In the genomic region with DNA sequence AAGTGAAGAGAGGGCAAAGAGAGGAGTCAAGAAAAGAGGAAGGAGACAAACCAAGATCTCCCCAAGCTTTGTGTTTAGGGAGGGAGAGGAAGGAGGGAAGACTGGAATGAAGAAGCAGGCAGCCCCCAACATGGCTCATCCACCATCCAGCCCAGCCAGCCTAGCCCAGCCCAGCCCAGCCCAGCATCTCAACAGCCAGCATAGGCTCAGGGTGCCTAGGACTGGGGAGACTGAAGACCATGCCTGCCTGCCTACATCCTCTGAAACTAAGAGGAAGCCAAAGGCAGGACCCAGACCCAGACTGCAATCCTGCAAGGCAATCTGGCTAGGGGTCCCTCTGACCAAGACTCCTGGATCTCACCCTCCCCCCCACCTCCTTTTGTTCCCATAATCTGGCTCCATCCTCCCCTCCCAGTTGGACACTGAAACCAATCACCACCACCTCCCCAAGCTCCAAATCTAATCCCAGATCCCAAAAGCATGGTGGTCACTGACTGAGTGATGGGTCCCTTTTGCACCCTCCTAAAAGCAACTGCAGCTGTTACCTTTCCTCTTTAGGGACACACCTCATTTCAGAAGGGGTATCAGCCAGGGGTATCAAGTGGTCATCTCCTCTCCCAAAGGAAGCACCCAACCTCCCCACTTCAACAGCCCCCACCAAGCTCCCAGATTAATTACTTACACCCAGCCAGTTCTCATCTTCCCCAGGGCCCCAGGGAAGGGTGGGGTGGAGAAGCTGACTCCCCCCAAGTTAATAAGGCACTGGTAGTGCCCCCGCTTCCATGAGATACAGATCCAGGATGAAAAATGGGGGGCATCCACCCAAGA, we compare ENCODE assay signal across 8 cellular contexts. TPM values are rescaled to one million over a fixed set of nuclear protein-coding genes. Genes with fewer than 3 reads are reported as not detected.
DNase-seq lines count a peak whose midpoint lies in the region; ATAC-seq, FAIRE-seq and TF ChIP-seq lines count a peak whose summit lies in the region.
"Had no signal": no experiment of that assay in that cellular context is flagged by ENCODE, and none has a peak within 500 bp of the region (broad histone marks: within the 10 kb centered on the region; RNA-seq: fewer than 3 reads in every experiment).

No MANE protein-coding gene starts in this region.

- H3K4me3 ChIP-seq in HUES64 (ENCODE audit: low read length) (peak overlapping the region; percentile 69), iPS-11a (ENCODE audit: low read depth, low read length) (peak overlapping the region; percentile 70)

- no peaks in the 10 kb centered on the region for H3K9me3 Mint-ChIP-seq in activated CD4-positive, alpha-beta memory T cell treated with anti-CD3 and anti-CD28 coated beads for 36 hours
- H3K9me3 Mint-ChIP-seq in stimulated activated naive B cell treated with anti-CD40 and anti-IgM and Interleukin-4, amounts not matched to agents 10 μg/mL and 1 μg/mL and 100 μg/mL, for 72 hours = no peaks in the 10 kb centered on the region

- no peak for TF ChIP-seq POLR2A in GM12892 (IDR thresholded peaks at IDR 0.05; ENCODE audit: low read depth, low read length)

- ATAC-seq in stimulated activated naive B cell treated with anti-CD40 and anti-IgM and Interleukin-4, amounts not matched to agents 10 μg/mL and 1 μg/mL and 100 μg/mL, for 72 hours (replicated peaks) = no peak
- ATAC-seq in GM19455 (IDR thresholded peaks at IDR 0.05; ENCODE audit: unreplicated experiment) = no peak

- no peaks in the 10 kb centered on the region for H3K36me3 ChIP-seq in HUES64 (ENCODE audit: insufficient read depth, low read length)

- peaks cover 25% of the 10 kb centered on the region for H3K4me1 Mint-ChIP-seq in activated CD4-positive, alpha-beta memory T cell treated with anti-CD3 and anti-CD28 coated beads for 36 hours (ENCODE audit: low read depth)
- peaks cover 29 to 57% of the 10 kb centered on the region in 2 donors for H3K4me1 Mint-ChIP-seq in stimulated activated naive B cell treated with anti-CD40 and anti-IgM and Interleukin-4, amounts not matched to agents 10 μg/mL and 1 μg/mL and 100 μg/mL, for 72 hours

- no peaks in the 10 kb centered on the region for H3K27me3 Mint-ChIP-seq in activated CD4-positive, alpha-beta memory T cell treated with anti-CD3 and anti-CD28 coated beads for 36 hours
- H3K27me3 Mint-ChIP-seq in stimulated activated naive B cell treated with anti-CD40 and anti-IgM and Interleukin-4, amounts not matched to agents 10 μg/mL and 1 μg/mL and 100 μg/mL, for 72 hours = no peaks in the 10 kb centered on the region

- no peaks in the 10 kb centered on the region for H3K27me3 ChIP-seq in HUES64 (ENCODE audit: insufficient read depth, low read length)

- DNase-seq in activated CD4-positive, alpha-beta memory T cell treated with anti-CD3 and anti-CD28 coated beads for 36 hours = no peak
- DNase-seq in stimulated activated naive B cell treated with anti-CD40 and anti-IgM and Interleukin-4, amounts not matched to agents 10 μg/mL and 1 μg/mL and 100 μg/mL, for 72 hours = no peak
- DNase-seq in GM19238 (ENCODE audit: insufficient read length, low spot score) (no peak), GM12892 (ENCODE audit: insufficient read length) (no peak)

- H3K4me1 ChIP-seq in HUES64 (ENCODE audit: insufficient read depth, low read length) = peaks cover 46% of the 10 kb centered on the region

- peak overlapping the region; percentile 74; the same call in 1 of the 2 replicates for H3K9ac ChIP-seq in HUES64 (ENCODE audit: low read depth, low read length)

- POLR2A ChIA-PET in activated CD4-positive, alpha-beta memory T cell treated with anti-CD3 and anti-CD28 coated beads for 36 hours (lab: Charles Lee) = interaction anchor here (0.9 to 1.7 kb wide), 4 partner anchors 10 to 64 kb away, joined by 3 to 8 read pairs (median 4); a partner anchor contains a TSS

- H3K36me3 Mint-ChIP-seq in activated CD4-positive, alpha-beta memory T cell treated with anti-CD3 and anti-CD28 coated beads for 36 hours = no peaks in the 10 kb centered on the region
- peaks cover 0 to 2% of the 10 kb centered on the region in 2 donors for H3K36me3 Mint-ChIP-seq in stimulated activated naive B cell treated with anti-CD40 and anti-IgM and Interleukin-4, amounts not matched to agents 10 μg/mL and 1 μg/mL and 100 μg/mL, for 72 hours

- WGBS in HUES64 = 50% methylated on average over 1 of the region's 1 CpG

- no peak overlapping the region; the same call in 1 of the 2 replicates for H3K27ac ChIP-seq in HUES64 (ENCODE audit: low read depth, low read length)

- intact Hi-C loops in activated CD4-positive, alpha-beta memory T cell treated with anti-CD3 and anti-CD28 coated beads for 36 hours (cut with micrococcal nuclease) = loop anchor here (2.0 to 5.0 kb wide), 4 partner anchors 51 to 210 kb away; a partner anchor contains a TSS

- H3K4me3 Mint-ChIP-seq in activated CD4-positive, alpha-beta memory T cell treated with anti-CD3 and anti-CD28 coated beads for 36 hours = peak overlapping the region; percentile 86
- H3K4me3 Mint-ChIP-seq in stimulated activated naive B cell treated with anti-CD40 and anti-IgM and Interleukin-4, amounts not matched to agents 10 μg/mL and 1 μg/mL and 100 μg/mL, for 72 hours = peak overlapping the region; percentile 89 to 93

- H3K27ac Mint-ChIP-seq in activated CD4-positive, alpha-beta memory T cell treated with anti-CD3 and anti-CD28 coated beads for 36 hours = peak overlapping the region; percentile 42
- peak overlapping the region; percentile 92 for H3K27ac Mint-ChIP-seq in stimulated activated naive B cell treated with anti-CD40 and anti-IgM and Interleukin-4, amounts not matched to agents 10 μg/mL and 1 μg/mL and 100 μg/mL, for 72 hours

- no peak for FAIRE-seq in GM12892 (lab: Jason Lieb, UNC)
- FAIRE-seq: HTR-8/SVneo had no signal

- CTCF ChIA-PET in activated CD4-positive, alpha-beta memory T cell treated with anti-CD3 and anti-CD28 coated beads for 36 hours (lab: Charles Lee) = interaction anchor here (0.6 to 2.4 kb wide), 9 partner anchors 16 to 1836 kb away, joined by 3 to 10 read pairs (median 4); no protein-coding TSS in a partner anchor

- H3K9me3 ChIP-seq in HUES64 (ENCODE audit: insufficient read depth, low read depth, low read length) = no peaks in the 10 kb centered on the region

RNA-seq across cellular contexts. Expression of a gene that starts 1.2 kb away (rescaled TPM):
- polyA plus RNA-seq in HUES64 (2013, experiment 1 of 2) = 31.5 TPM
- polyA plus RNA-seq in HUES64 (2013, experiment 2 of 2) = 41.7 TPM
- 10 to 100 TPM; 18.0 to 19.0 TPM for total RNA-seq in activated CD4-positive, alpha-beta memory T cell treated with anti-CD3 and anti-CD28 coated beads for 36 hours
- polyA plus RNA-seq in GM12892 (2012; ENCODE audit: missing spikeins) = 8.7 TPM

RNA-seq across cellular contexts. Expression of a gene that starts 19.5 kb away (rescaled TPM):
- 11.3 TPM for polyA plus RNA-seq in HUES64 (2013, experiment 1 of 2)
- 12.7 TPM for polyA plus RNA-seq in HUES64 (2013, experiment 2 of 2)
- 10 to 100 TPM; 17.9 to 19.8 TPM for total RNA-seq in activated CD4-positive, alpha-beta memory T cell treated with anti-CD3 and anti-CD28 coated beads for 36 hours
- polyA plus RNA-seq in GM12892 (2012; ENCODE audit: missing spikeins) = 4.0 TPM

RNA-seq across cellular contexts. Expression of a gene that starts 48.3 kb away (rescaled TPM):
- not detected for polyA plus RNA-seq in HUES64 (2013, experiment 1 of 2)
- not detected for polyA plus RNA-seq in HUES64 (2013, experiment 2 of 2)
- under 1 TPM in 1 of 2 experiments, not detected in 1; 0.19 TPM for total RNA-seq in activated CD4-positive, alpha-beta memory T cell treated with anti-CD3 and anti-CD28 coated beads for 36 hours
- 1.5 TPM for polyA plus RNA-seq in GM12892 (2012; ENCODE audit: missing spikeins)

RNA-seq across cellular contexts. Expression of a gene that starts 51.7 kb away (rescaled TPM):
- polyA plus RNA-seq in HUES64 (2013, experiment 1 of 2) = 112 TPM
- polyA plus RNA-seq in HUES64 (2013, experiment 2 of 2) = 123 TPM
- 10 to 100 TPM; 20.7 to 21.9 TPM for total RNA-seq in activated CD4-positive, alpha-beta memory T cell treated with anti-CD3 and anti-CD28 coated beads for 36 hours
- polyA plus RNA-seq in GM12892 (2012; ENCODE audit: missing spikeins) = 21.7 TPM

RNA-seq across cellular contexts. Expression of a gene that starts 55.7 kb away (rescaled TPM):
- 80.8 TPM for polyA plus RNA-seq in HUES64 (2013, experiment 1 of 2)
- polyA plus RNA-seq in HUES64 (2013, experiment 2 of 2) = 75.9 TPM
- total RNA-seq in activated CD4-positive, alpha-beta memory T cell treated with anti-CD3 and anti-CD28 coated beads for 36 hours = 10 to 100 TPM; 76.8 to 81.8 TPM
- 57.6 TPM for polyA plus RNA-seq in GM12892 (2012; ENCODE audit: missing spikeins)
